In the genomic region with DNA sequence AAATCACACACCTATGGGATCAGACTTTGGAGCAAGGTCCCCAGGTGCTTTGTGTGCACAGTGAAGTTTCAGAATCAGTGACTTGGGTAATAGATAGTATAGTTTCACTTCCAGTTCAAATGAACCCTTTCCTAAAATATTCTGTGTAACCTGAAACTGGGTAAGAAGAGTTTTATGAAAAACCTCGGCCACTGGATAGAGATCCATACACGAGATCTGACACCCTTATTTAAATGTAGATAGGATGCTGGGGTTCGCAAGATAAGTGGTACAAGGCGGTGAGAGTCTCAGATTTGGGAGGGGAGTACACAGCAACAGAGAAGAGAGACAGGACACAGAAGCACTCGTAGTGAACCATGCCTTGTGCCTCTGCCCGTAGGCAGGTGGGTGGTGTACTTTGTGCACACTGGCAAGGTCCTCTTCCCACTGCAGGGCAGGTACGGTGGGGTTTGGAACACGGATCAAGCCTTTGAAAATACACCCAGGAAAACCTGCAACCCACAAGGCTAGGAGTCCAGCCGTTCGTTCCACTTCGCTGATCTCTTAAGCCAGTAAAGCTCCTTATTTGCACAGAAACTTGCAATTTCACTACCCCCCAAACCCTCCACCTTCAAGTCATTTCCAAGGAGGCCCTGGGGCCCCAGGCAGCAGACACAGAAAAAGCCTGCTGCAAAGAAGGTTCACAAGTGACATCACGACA, we compare ENCODE assay signal across 13 cellular contexts.
DNase-seq lines count a peak whose midpoint lies in the region; ATAC-seq and TF ChIP-seq lines count a peak whose summit lies in the region.
"Had no signal": no experiment of that assay in that cellular context is flagged by ENCODE, and none has a peak within 500 bp of the region (broad histone marks: within the 10 kb centered on the region; RNA-seq: fewer than 3 reads in every experiment).

No MANE protein-coding gene starts in this region.

- H3K27me3 ChIP-seq in breast epithelium = peaks cover 0 to 18% of the 10 kb centered on the region in 2 donors
- H3K27me3 ChIP-seq: SJCRH30 had no signal

- H3K27ac ChIP-seq in breast epithelium = no peak overlapping the region
- H3K27ac ChIP-seq: SJCRH30 had no signal

- H3K4me3 Mint-ChIP-seq in progenitor cell of endocrine pancreas (ENCODE audit: low read depth) = no peak overlapping the region

- no peak overlapping the region for H3K4me3 ChIP-seq in breast epithelium
- H3K4me3 ChIP-seq: SJCRH30 had no signal

- H3K27me3 Mint-ChIP-seq in progenitor cell of endocrine pancreas = peaks cover 43% of the 10 kb centered on the region

- no peaks in the 10 kb centered on the region for H3K9me3 Mint-ChIP-seq in progenitor cell of endocrine pancreas (ENCODE audit: low read depth)

- no peak for TF ChIP-seq POLR2A in breast epithelium (IDR thresholded peaks at IDR 0.05)

- peak; percentile 46 for DNase-seq in activated CD8-positive, alpha-beta memory T cell treated with anti-CD3 and anti-CD28 coated beads for 24 hours
- no peak for DNase-seq in activated CD8-positive, alpha-beta memory T cell treated with anti-CD3 and anti-CD28 coated beads, Interleukin-2, amount 50 U/mL, for 4 hours
- DNase-seq in progenitor cell of endocrine pancreas (ENCODE audit: low spot score, unreplicated experiment) = no peak
- no peak for DNase-seq in GOT3 (lab: John Stamatoyannopoulos, UW)
- DNase-seq in breast epithelium (ENCODE audit: low spot score in 2 of 2) = no peak
- no peak for DNase-seq in COR-L47 (lab: John Stamatoyannopoulos, UW)
- DNase-seq: effector memory CD4-positive, alpha-beta T cell; NCI-H1694 treated with DMSO at 0.1 percent for 48 hours; stimulated activated naive CD8-positive, alpha-beta T cell treated with anti-CD3 and anti-CD28 coated beads, Interleukin-15, Interleukin-2, amounts not matched to agents 100 U/mL and 50 U/mL, for 24 hours had no signal

- intact Hi-C loops in breast epithelium (cut with DNase I; ENCODE audit: low total_unique reads) = no loop called here

- no peaks in the 10 kb centered on the region for H3K36me3 Mint-ChIP-seq in progenitor cell of endocrine pancreas (ENCODE audit: insufficient read depth)

- ATAC-seq in GM21737 (IDR thresholded peaks at IDR 0.05; ENCODE audit: unreplicated experiment) (peak; percentile 73), HG03442 (IDR thresholded peaks at IDR 0.05; ENCODE audit: unreplicated experiment) (peak; percentile 81)
- ATAC-seq: sciatic nerve; stimulated activated naive CD8-positive, alpha-beta T cell treated with anti-CD3 and anti-CD28 coated beads, Interleukin-15, Interleukin-2, amounts not matched to agents 100 U/mL and 50 U/mL, for 24 hours had no signal

- no peaks in the 10 kb centered on the region for H3K9me3 ChIP-seq in breast epithelium
- H3K9me3 ChIP-seq: SJCRH30 had no signal

- H3K4me1 Mint-ChIP-seq in progenitor cell of endocrine pancreas (ENCODE audit: low read depth) = no peaks in the 10 kb centered on the region

- TF ChIP-seq CTCF in progenitor cell of endocrine pancreas (IDR thresholded peaks at IDR 0.05; ENCODE audit: unreplicated experiment) (no peak), breast epithelium (IDR thresholded peaks at IDR 0.05) (no peak)

- H3K27ac Mint-ChIP-seq in progenitor cell of endocrine pancreas = peak overlapping the region; percentile 26

- no peaks in the 10 kb centered on the region for H3K36me3 ChIP-seq in breast epithelium
- H3K36me3 ChIP-seq: SJCRH30 had no signal

- H3K4me1 ChIP-seq in breast epithelium = no peaks in the 10 kb centered on the region
- H3K4me1 ChIP-seq: SJCRH30 had no signal
